2 cellular contexts compared by ENCODE assay signal in genomic region chrX:141258080-141258479, GRCh38.
TF ChIP-seq lines count a peak whose summit lies in the region.

No MANE protein-coding gene starts in this region.

TF ChIP-seq in HepG2, 621 proteins besides CTCF, POLR2A, EP300 and RAD21:
- peak; percentile 84 for TF ChIP-seq MAFF (IDR thresholded peaks at IDR 0.05; ENCODE audit: low read depth, low read length)
- no peak for TF ChIP-seq THAP9 (CRISPR knock-in tag; IDR thresholded peaks at IDR 0.05; ENCODE audit: borderline replicate concordance)
- TF ChIP-seq MAFK (conservative IDR thresholded peaks at IDR 0.05 in 1 of 2, IDR thresholded peaks at IDR 0.05 in 1 of 2; ENCODE audit: low read length in 2 of 2) = peak; percentile 58 to 87; a peak in 3 of 4 replicates

TF ChIP-seq in K562, 482 proteins besides CTCF, POLR2A, EP300 and RAD21:
- TF ChIP-seq MAFF (IDR thresholded peaks at IDR 0.05; ENCODE audit: low read length) (peak; percentile 31; the same call in 1 of the 2 replicates), TAF9B (IDR thresholded peaks at IDR 0.05; ENCODE audit: partially characterized antibody) (no peak), PKNOX1 (IDR thresholded peaks at IDR 0.05) (no peak), TFAM (CRISPR knock-in tag; conservative IDR thresholded peaks at IDR 0.05) (no peak), MAFK (IDR thresholded peaks at IDR 0.05; ENCODE audit: low read length) (peak; percentile 68), YBX1 (IDR thresholded peaks at IDR 0.05) (no peak), MAFG (tag; conservative IDR thresholded peaks at IDR 0.05) (peak; percentile 51; the same call in 1 of the 2 replicates), PATZ1 (CRISPR knock-in tag; IDR thresholded peaks at IDR 0.05; ENCODE audit: borderline replicate concordance) (no peak), OTX1 (CRISPR knock-in tag; IDR thresholded peaks at IDR 0.05) (no peak), ZNF740 (CRISPR knock-in tag; IDR thresholded peaks at IDR 0.05) (no peak), ZNF740 (tag; IDR thresholded peaks at IDR 0.05) (no peak), ZNF316 (IDR thresholded peaks at IDR 0.05) (peak; percentile 55; the same call in 1 of the 2 replicates), NR1H2 (CRISPR knock-in tag; IDR thresholded peaks at IDR 0.05) (no peak), NBN (IDR thresholded peaks at IDR 0.05; ENCODE audit: low read depth) (no peak), ZNF696 (CRISPR knock-in tag; conservative IDR thresholded peaks at IDR 0.05) (no peak), IFI16 (CRISPR knock-in tag; IDR thresholded peaks at IDR 0.05) (no peak), RBM22 (IDR thresholded peaks at IDR 0.05; ENCODE audit: low read depth, low read length, poor library complexity, severe bottlenecking) (no peak), PTBP1 (IDR thresholded peaks at IDR 0.05; ENCODE audit: low read depth, low read length) (no peak), C11orf30 (IDR thresholded peaks at IDR 0.05; ENCODE audit: low read depth) (0 out of 2 replicates have a peak, but pooled peaks have one; percentile 14)
